8 cellular contexts compared by ENCODE assay signal in the genomic region with DNA sequence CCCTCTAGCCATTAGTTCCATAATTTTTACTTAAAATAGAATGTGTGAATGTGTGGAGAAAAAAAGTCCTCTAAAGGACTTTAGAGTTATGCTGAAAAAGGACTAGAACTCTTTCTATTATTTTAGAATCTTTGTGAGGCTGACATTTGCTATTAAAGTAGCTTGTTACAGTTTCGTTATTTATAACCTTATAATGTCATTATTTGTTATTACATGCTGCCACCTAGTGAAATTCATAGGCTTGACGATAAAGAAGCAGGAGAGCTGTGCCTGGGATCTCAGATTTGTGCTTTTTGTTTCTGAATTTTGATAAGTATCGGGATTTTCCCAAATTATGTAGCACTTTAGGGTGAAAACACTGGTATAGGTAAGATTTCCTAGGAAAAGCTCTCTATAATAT. TPM values are rescaled to one million over a fixed set of nuclear protein-coding genes. Genes with fewer than 3 reads are reported as not detected.
DNase-seq lines count a peak whose midpoint lies in the region; ATAC-seq and TF ChIP-seq lines count a peak whose summit lies in the region.

No MANE protein-coding gene starts in this region.

- H3K4me2 ChIP-seq in KMS-11, result no peak overlapping the region

- no peaks in the 10 kb centered on the region for H4K20me1 ChIP-seq in KMS-11 (ENCODE audit: insufficient read depth)

- DNase-seq in SKM-1 (lab: John Stamatoyannopoulos, UW; ENCODE audit: unreplicated experiment), result peak; percentile 38
- DNase-seq in fibroblast of the aortic adventitia (ENCODE audit: low read depth), result peak; percentile 77
- peak; percentile 82 for DNase-seq in pons (ENCODE audit: low spot score)
- no peak for DNase-seq in activated CD8-positive, alpha-beta memory T cell treated with anti-CD3 and anti-CD28 coated beads for 24 hours
- DNase-seq in C1 segment of cervical spinal cord (lab: John Stamatoyannopoulos, UW), result no peak

- no peaks in the 10 kb centered on the region for H3K79me2 ChIP-seq in KMS-11 (ENCODE audit: insufficient read depth, low read depth)

- H3K27me3 ChIP-seq in KMS-11 (ENCODE audit: insufficient read depth, low read depth), result no peaks in the 10 kb centered on the region

- TF ChIP-seq CTCF in C4-2B (conservative IDR thresholded peaks at IDR 0.05), result peak; percentile 57
- TF ChIP-seq CTCF in KMS-11 (conservative IDR thresholded peaks at IDR 0.05; ENCODE audit: low read depth, low read length), result peak; percentile 56
- peak; percentile 58 for TF ChIP-seq CTCF in fibroblast of the aortic adventitia (IDR thresholded peaks at IDR 0.05; ENCODE audit: insufficient read depth, low read length)

- H2AFZ ChIP-seq in KMS-11 (ENCODE audit: low read depth), result no peak overlapping the region

- no peaks in the 10 kb centered on the region for H3K4me1 ChIP-seq in KMS-11 (ENCODE audit: low read depth, poor library complexity, severe bottlenecking)

- H3K27ac ChIP-seq in C4-2B (no peak overlapping the region), KMS-11 (no peak overlapping the region)

- no peak overlapping the region for H3K9ac ChIP-seq in KMS-11

- H3K4me3 ChIP-seq in KMS-11 (IDR thresholded peaks at IDR 0.05; ENCODE audit: insufficient read depth, low read depth, low read length) (no peak overlapping the region), fibroblast of the aortic adventitia (ENCODE audit: low read depth, low read length) (no peak overlapping the region)

- ATAC-seq in GM18867 (IDR thresholded peaks at IDR 0.05; ENCODE audit: unreplicated experiment), result peak; percentile 70

- no peaks in the 10 kb centered on the region for H3K36me3 ChIP-seq in KMS-11 (ENCODE audit: insufficient read depth)

RNA-seq across cellular contexts. Expression of gene TAPT1, which starts 38.5 kb away (rescaled TPM):
- total RNA-seq in fibroblast of the aortic adventitia (ENCODE audit: low replicate concordance), result 11.5 and 21.1 TPM in 2 replicates

Comparison
In these comparisons a context has a peak if more than half of its experiments do, and no peak if none do; other contexts are left out.
1. DNase-seq: peak in SKM-1 (single experiment), fibroblast of the aortic adventitia (single experiment) and pons (single experiment); none in activated CD8-positive, alpha-beta memory T cell treated with anti-CD3 and anti-CD28 coated beads for 24 hours (single experiment) and C1 segment of cervical spinal cord (0 of 14).
2. Peak in every context shown above with its lines, with median percentiles within 50 percentile points of each other: CTCF ChIP-seq.